ENCODE assay signal across 1 cellular context in genomic region chr12:51980051-51980808, GRCh38.
TF ChIP-seq lines count a peak whose summit lies in the region.

No MANE protein-coding gene starts in this region.

TF ChIP-seq in HEK293, 187 proteins besides CTCF, POLR2A, EP300 and RAD21 (continued from another document):
- no peak for TF ChIP-seq ATF2 (tag by site-specific recombination; IDR thresholded peaks at IDR 0.05; ENCODE audit: low read depth)
- TF ChIP-seq SP7 (tag by site-specific recombination; IDR thresholded peaks at IDR 0.05): 0 out of 2 replicates have a peak, but pooled peaks have one; percentile 20
- TF ChIP-seq ZNF350 (tag by site-specific recombination; IDR thresholded peaks at IDR 0.05): no peak
- TF ChIP-seq ZNF544 (tag by site-specific recombination; IDR thresholded peaks at IDR 0.05): no peak
- TF ChIP-seq ZNF140 (tag by site-specific recombination; IDR thresholded peaks at IDR 0.05): no peak
- no peak for TF ChIP-seq TSHZ1 (tag by site-specific recombination; IDR thresholded peaks at IDR 0.05; ENCODE audit: borderline replicate concordance)
- TF ChIP-seq, protein P1, sequence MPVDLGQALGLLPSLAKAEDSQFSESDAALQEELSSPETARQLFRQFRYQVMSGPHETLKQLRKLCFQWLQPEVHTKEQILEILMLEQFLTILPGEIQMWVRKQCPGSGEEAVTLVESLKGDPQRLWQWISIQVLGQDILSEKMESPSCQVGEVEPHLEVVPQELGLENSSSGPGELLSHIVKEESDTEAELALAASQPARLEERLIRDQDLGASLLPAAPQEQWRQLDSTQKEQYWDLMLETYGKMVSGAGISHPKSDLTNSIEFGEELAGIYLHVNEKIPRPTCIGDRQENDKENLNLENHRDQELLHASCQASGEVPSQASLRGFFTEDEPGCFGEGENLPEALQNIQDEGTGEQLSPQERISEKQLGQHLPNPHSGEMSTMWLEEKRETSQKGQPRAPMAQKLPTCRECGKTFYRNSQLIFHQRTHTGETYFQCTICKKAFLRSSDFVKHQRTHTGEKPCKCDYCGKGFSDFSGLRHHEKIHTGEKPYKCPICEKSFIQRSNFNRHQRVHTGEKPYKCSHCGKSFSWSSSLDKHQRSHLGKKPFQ (tag by site-specific recombination; IDR thresholded peaks at IDR 0.05): no peak
- no peak for TF ChIP-seq ZNF175 (tag by site-specific recombination; IDR thresholded peaks at IDR 0.05)
- no peak for TF ChIP-seq ZNF202 (tag by site-specific recombination; IDR thresholded peaks at IDR 0.05; ENCODE audit: borderline replicate concordance)
- TF ChIP-seq ZFHX2 (tag by site-specific recombination; conservative IDR thresholded peaks at IDR 0.05): peak; percentile 75
- TF ChIP-seq ZNF837 (tag by site-specific recombination; IDR thresholded peaks at IDR 0.05): no peak
- peak; percentile 56 for TF ChIP-seq ZNF366 (tag by site-specific recombination; conservative IDR thresholded peaks at IDR 0.05)
- no peak for TF ChIP-seq ZNF23 (tag by site-specific recombination; IDR thresholded peaks at IDR 0.05; ENCODE audit: borderline replicate concordance)
- no peak for TF ChIP-seq RBAK (tag by site-specific recombination; IDR thresholded peaks at IDR 0.05)
- no peak for TF ChIP-seq KLF17 (tag by site-specific recombination; IDR thresholded peaks at IDR 0.05)
- TF ChIP-seq, protein P2, sequence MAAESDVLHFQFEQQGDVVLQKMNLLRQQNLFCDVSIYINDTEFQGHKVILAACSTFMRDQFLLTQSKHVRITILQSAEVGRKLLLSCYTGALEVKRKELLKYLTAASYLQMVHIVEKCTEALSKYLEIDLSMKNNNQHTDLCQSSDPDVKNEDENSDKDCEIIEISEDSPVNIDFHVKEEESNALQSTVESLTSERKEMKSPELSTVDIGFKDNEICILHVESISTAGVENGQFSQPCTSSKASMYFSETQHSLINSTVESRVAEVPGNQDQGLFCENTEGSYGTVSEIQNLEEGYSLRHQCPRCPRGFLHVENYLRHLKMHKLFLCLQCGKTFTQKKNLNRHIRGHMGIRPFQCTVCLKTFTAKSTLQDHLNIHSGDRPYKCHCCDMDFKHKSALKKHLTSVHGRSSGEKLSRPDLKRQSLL (tag by site-specific recombination; IDR thresholded peaks at IDR 0.05): no peak
- no peak for TF ChIP-seq PRDM10 (tag by site-specific recombination; IDR thresholded peaks at IDR 0.05)
- no peak for TF ChIP-seq ZNF530 (tag by site-specific recombination; IDR thresholded peaks at IDR 0.05; ENCODE audit: low read depth)
- TF ChIP-seq ZNF266 (tag by site-specific recombination; IDR thresholded peaks at IDR 0.05; ENCODE audit: low read depth): no peak
- TF ChIP-seq BCL11A (tag by site-specific recombination; IDR thresholded peaks at IDR 0.05; ENCODE audit: low read depth): no peak
- no peak for TF ChIP-seq ZNF292 (tag by site-specific recombination; IDR thresholded peaks at IDR 0.05; ENCODE audit: borderline replicate concordance, low read depth)
- no peak for TF ChIP-seq ZNF146 (tag by site-specific recombination; IDR thresholded peaks at IDR 0.05)
- TF ChIP-seq, protein P3, sequence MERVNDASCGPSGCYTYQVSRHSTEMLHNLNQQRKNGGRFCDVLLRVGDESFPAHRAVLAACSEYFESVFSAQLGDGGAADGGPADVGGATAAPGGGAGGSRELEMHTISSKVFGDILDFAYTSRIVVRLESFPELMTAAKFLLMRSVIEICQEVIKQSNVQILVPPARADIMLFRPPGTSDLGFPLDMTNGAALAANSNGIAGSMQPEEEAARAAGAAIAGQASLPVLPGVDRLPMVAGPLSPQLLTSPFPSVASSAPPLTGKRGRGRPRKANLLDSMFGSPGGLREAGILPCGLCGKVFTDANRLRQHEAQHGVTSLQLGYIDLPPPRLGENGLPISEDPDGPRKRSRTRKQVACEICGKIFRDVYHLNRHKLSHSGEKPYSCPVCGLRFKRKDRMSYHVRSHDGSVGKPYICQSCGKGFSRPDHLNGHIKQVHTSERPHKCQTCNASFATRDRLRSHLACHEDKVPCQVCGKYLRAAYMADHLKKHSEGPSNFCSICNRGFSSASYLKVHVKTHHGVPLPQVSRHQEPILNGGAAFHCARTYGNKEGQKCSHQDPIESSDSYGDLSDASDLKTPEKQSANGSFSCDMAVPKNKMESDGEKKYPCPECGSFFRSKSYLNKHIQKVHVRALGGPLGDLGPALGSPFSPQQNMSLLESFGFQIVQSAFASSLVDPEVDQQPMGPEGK (tag by site-specific recombination; IDR thresholded peaks at IDR 0.05): 0 out of 2 replicates have a peak, but pooled peaks have one; percentile 42
- TF ChIP-seq KLF10 (tag by site-specific recombination; IDR thresholded peaks at IDR 0.05): no peak
- TF ChIP-seq ZBTB17 (tag by site-specific recombination; IDR thresholded peaks at IDR 0.05): peak; percentile 52
- TF ChIP-seq ZNF416 (tag by site-specific recombination; IDR thresholded peaks at IDR 0.05): no peak
- TF ChIP-seq, protein P4, sequence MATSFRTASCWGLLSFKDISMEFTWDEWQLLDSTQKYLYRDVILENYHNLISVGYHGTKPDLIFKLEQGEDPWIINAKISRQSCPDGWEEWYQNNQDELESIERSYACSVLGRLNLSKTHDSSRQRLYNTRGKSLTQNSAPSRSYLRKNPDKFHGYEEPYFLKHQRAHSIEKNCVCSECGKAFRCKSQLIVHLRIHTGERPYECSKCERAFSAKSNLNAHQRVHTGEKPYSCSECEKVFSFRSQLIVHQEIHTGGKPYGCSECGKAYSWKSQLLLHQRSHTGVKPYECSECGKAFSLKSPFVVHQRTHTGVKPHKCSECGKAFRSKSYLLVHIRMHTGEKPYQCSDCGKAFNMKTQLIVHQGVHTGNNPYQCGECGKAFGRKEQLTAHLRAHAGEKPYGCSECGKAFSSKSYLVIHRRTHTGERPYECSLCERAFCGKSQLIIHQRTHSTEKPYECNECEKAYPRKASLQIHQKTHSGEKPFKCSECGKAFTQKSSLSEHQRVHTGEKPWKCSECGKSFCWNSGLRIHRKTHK (tag by site-specific recombination; IDR thresholded peaks at IDR 0.05): no peak
- TF ChIP-seq ZNF600 (tag by site-specific recombination; IDR thresholded peaks at IDR 0.05): no peak
- no peak for TF ChIP-seq ZNF596 (tag by site-specific recombination; IDR thresholded peaks at IDR 0.05)
- TF ChIP-seq ZFP41 (tag by site-specific recombination; IDR thresholded peaks at IDR 0.05; ENCODE audit: borderline replicate concordance): no peak
- no peak for TF ChIP-seq ZNF324 (tag by site-specific recombination; IDR thresholded peaks at IDR 0.05)
- TF ChIP-seq EGR2 (tag by site-specific recombination; IDR thresholded peaks at IDR 0.05; ENCODE audit: low read depth): peak; percentile 68
- TF ChIP-seq ZNF2 (tag by site-specific recombination; IDR thresholded peaks at IDR 0.05): no peak
- no peak for TF ChIP-seq ZNF121 (tag by site-specific recombination; IDR thresholded peaks at IDR 0.05)
- no peak for TF ChIP-seq ZNF521 (tag by site-specific recombination; IDR thresholded peaks at IDR 0.05)
